Comparison of ENCODE assay signal across 1 cellular context in genomic region chr1:234722904-234723588, GRCh38.
TF ChIP-seq lines count a peak whose summit lies in the region.

No MANE protein-coding gene starts in this region.

TF ChIP-seq in HepG2, 621 proteins besides CTCF, POLR2A, EP300 and RAD21 (continued from another document and continues in another):
- TF ChIP-seq, protein P1, sequence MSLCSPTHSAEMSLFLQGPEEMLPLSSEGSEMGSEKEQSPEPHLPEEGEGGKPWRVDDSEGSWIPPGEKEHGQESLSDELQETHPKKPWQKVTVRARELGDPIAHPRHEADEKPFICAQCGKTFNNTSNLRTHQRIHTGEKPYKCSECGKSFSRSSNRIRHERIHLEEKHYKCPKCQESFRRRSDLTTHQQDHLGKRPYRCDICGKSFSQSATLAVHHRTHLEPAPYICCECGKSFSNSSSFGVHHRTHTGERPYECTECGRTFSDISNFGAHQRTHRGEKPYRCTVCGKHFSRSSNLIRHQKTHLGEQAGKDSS (CRISPR knock-in tag; IDR thresholded peaks at IDR 0.05; ENCODE audit: borderline replicate concordance, low read depth), result no peak
- no peak for TF ChIP-seq ZBTB44 (CRISPR knock-in tag; IDR thresholded peaks at IDR 0.05)
- no peak; the same call in 1 of the 2 replicates for TF ChIP-seq SP4 (CRISPR knock-in tag; IDR thresholded peaks at IDR 0.05)
- peak; percentile 10; the same call in 1 of the 2 replicates for TF ChIP-seq STAG1 (CRISPR knock-in tag; IDR thresholded peaks at IDR 0.05)
- peak; percentile 99 for TF ChIP-seq AGO2 (optimal IDR thresholded peaks at IDR 0.05; ENCODE audit: low read depth, low read length)
- TF ChIP-seq ATF2 (CRISPR knock-in tag; IDR thresholded peaks at IDR 0.05), result 0 out of 2 replicates have a peak, but pooled peaks have one; percentile 16
- TF ChIP-seq ELF1 (CRISPR knock-in tag; IDR thresholded peaks at IDR 0.05), result no peak
- no peak for TF ChIP-seq ZBED4 (CRISPR knock-in tag; IDR thresholded peaks at IDR 0.05; ENCODE audit: borderline replicate concordance)
- TF ChIP-seq PATZ1 (CRISPR knock-in tag; IDR thresholded peaks at IDR 0.05), result peak; percentile 39; the same call in 1 of the 2 replicates
- no peak for TF ChIP-seq MLLT10 (CRISPR knock-in tag; IDR thresholded peaks at IDR 0.05)
- TF ChIP-seq ZNF468 (CRISPR knock-in tag; IDR thresholded peaks at IDR 0.05), result no peak
- TF ChIP-seq HNRNPL (IDR thresholded peaks at IDR 0.05; ENCODE audit: low read depth, low read length), result peak; percentile 53; the same call in 1 of the 2 replicates
- no peak for TF ChIP-seq ZSCAN29 (CRISPR knock-in tag; conservative IDR thresholded peaks at IDR 0.05)
- TF ChIP-seq ZNF770 (CRISPR knock-in tag; IDR thresholded peaks at IDR 0.05), result no peak
- no peak for TF ChIP-seq SP5 (CRISPR knock-in tag; IDR thresholded peaks at IDR 0.05; ENCODE audit: borderline replicate concordance, low read depth)
- no peak for TF ChIP-seq FOXM1 (CRISPR knock-in tag; IDR thresholded peaks at IDR 0.05)
- no peak for TF ChIP-seq NFAT5 (CRISPR knock-in tag; IDR thresholded peaks at IDR 0.05)
- no peak for TF ChIP-seq SRSF4 (IDR thresholded peaks at IDR 0.05; ENCODE audit: low read depth, low read length, poor library complexity, severe bottlenecking)
- TF ChIP-seq, protein P2, sequence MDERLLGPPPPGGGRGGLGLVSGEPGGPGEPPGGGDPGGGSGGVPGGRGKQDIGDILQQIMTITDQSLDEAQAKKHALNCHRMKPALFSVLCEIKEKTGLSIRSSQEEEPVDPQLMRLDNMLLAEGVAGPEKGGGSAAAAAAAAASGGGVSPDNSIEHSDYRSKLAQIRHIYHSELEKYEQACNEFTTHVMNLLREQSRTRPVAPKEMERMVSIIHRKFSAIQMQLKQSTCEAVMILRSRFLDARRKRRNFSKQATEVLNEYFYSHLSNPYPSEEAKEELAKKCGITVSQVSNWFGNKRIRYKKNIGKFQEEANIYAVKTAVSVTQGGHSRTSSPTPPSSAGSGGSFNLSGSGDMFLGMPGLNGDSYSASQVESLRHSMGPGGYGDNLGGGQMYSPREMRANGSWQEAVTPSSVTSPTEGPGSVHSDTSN (CRISPR knock-in tag; IDR thresholded peaks at IDR 0.05), result no peak
- no peak for TF ChIP-seq NBN (conservative IDR thresholded peaks at IDR 0.05)
- peak; percentile 76 for TF ChIP-seq CEBPB (IDR thresholded peaks at IDR 0.05; ENCODE audit: borderline replicate concordance, low read depth, low read length)
- peak; percentile 90 for TF ChIP-seq AFF4 (CRISPR knock-in tag; IDR thresholded peaks at IDR 0.05)
- TF ChIP-seq HNF4A (CRISPR knock-in tag; IDR thresholded peaks at IDR 0.05), result no peak
- TF ChIP-seq ZSCAN30 (CRISPR knock-in tag; IDR thresholded peaks at IDR 0.05), result no peak
- TF ChIP-seq ONECUT2 (CRISPR knock-in tag; IDR thresholded peaks at IDR 0.05), result no peak
- TF ChIP-seq TMF1 (CRISPR knock-in tag; IDR thresholded peaks at IDR 0.05; ENCODE audit: low read depth), result no peak
- no peak for TF ChIP-seq GMEB2 (CRISPR knock-in tag; IDR thresholded peaks at IDR 0.05; ENCODE audit: low read depth)
- TF ChIP-seq ZNF766 (CRISPR knock-in tag; IDR thresholded peaks at IDR 0.05; ENCODE audit: borderline replicate concordance), result no peak
- TF ChIP-seq MBD4 (IDR thresholded peaks at IDR 0.05; ENCODE audit: borderline replicate concordance, low read length), result no peak
- no peak for TF ChIP-seq ZNF225 (CRISPR knock-in tag; IDR thresholded peaks at IDR 0.05)
